22 cellular contexts compared by ENCODE assay signal in the genomic region with DNA sequence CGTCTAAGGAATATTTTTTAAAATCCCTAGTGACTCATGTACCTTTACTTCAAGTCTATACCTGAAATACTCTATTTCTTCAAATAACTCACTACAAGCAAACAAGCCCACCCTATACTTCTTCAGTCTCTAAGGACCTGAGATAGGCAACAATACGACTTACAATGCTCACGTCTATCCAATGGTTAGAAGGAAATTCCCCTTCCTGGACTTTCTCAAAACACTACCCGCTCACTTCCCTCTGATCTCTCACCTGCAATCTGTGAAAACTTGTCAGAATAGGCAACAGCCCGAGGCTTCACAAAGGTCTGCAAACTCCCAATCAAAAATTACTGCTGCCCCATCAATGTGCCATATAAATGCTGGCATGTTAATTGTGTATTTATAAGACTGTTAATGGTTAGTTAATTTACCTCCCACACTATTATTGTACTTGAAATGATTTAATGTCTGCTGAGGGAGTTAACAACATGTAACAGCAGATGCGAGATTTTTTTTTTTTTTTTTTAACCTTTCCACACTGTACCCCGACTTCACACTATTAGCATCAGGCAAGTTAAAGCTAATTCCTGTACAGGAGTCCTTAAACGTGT. TPM values are rescaled to one million over a fixed set of nuclear protein-coding genes. Genes with fewer than 3 reads are reported as not detected.
DNase-seq lines count a peak whose midpoint lies in the region; ATAC-seq, FAIRE-seq and TF ChIP-seq lines count a peak whose summit lies in the region.
"Had no signal": no experiment of that assay in that cellular context is flagged by ENCODE, and none has a peak within 500 bp of the region (broad histone marks: within the 10 kb centered on the region; RNA-seq: fewer than 3 reads in every experiment).

No MANE protein-coding gene starts in this region.

- no peak overlapping the region for H3K27ac Mint-ChIP-seq in activated T-helper 2 cell treated with anti-CD3 and anti-CD28 coated beads, Interferon-gamma antibody, Interleukin-2, Interleukin-4, amounts not matched to agents 10 μg/mL and 5 μg/mL and 100 μg/mL, durations not matched to agents 14 hours and 24 hours and 36 hours

- no peak overlapping the region for H3K4me3 Mint-ChIP-seq in activated T-helper 2 cell treated with anti-CD3 and anti-CD28 coated beads, Interferon-gamma antibody, Interleukin-2, Interleukin-4, amounts not matched to agents 10 μg/mL and 5 μg/mL and 100 μg/mL, durations not matched to agents 14 hours and 24 hours and 36 hours (ENCODE audit: low read depth)
- H3K4me3 Mint-ChIP-seq: CD8-positive, alpha-beta T cell; H9 had no signal

- DNase-seq in GM12892 (ENCODE audit: insufficient read length): no peak
- peak; percentile 3 for DNase-seq in HPDE6-E6E7 (ENCODE audit: extremely low spot score)
- peak; percentile 65 for DNase-seq in bronchial epithelial cell (ENCODE audit: low read depth)
- peak; percentile 47 for DNase-seq in left kidney (ENCODE audit: low read depth, low spot score)
- no peak for DNase-seq in activated T-helper 2 cell treated with anti-CD3 and anti-CD28 coated beads, Interferon-gamma antibody, Interleukin-2, Interleukin-4, amounts not matched to agents 10 μg/mL and 5 μg/mL and 100 μg/mL, durations not matched to agents 14 hours and 24 hours and 36 hours (ENCODE audit: low spot score)
- DNase-seq in SHP77 treated with DMSO at 0.1 percent for 48 hours (lab: John Stamatoyannopoulos, UW): no peak
- DNase-seq in NCI-H1048 (lab: John Stamatoyannopoulos, UW): no peak
- DNase-seq in mucosa of descending colon: no peak
- DNase-seq: Calu3; CD8-positive, alpha-beta T cell; DMS53; EL; H9; IMR-90; Karpas-422; NCI-H1694 treated with DMSO at 0.1 percent for 48 hours; NCI-H510A; NCI-H774; OCI-M1 had no signal

- no peak for TF ChIP-seq CTCF in bronchial epithelial cell (IDR thresholded peaks at IDR 0.05; ENCODE audit: insufficient read depth, low read length, severe bottlenecking)
- no peak for TF ChIP-seq CTCF in mucosa of descending colon (IDR thresholded peaks at IDR 0.05)

- H3K9me3 ChIP-seq in mucosa of descending colon: no peaks in the 10 kb centered on the region
- H3K9me3 ChIP-seq: A549, BLaER1 had no signal

- peaks cover 4% of the 10 kb centered on the region for H3K36me3 Mint-ChIP-seq in activated T-helper 2 cell treated with anti-CD3 and anti-CD28 coated beads, Interferon-gamma antibody, Interleukin-2, Interleukin-4, amounts not matched to agents 10 μg/mL and 5 μg/mL and 100 μg/mL, durations not matched to agents 14 hours and 24 hours and 36 hours (ENCODE audit: low read depth)

- FAIRE-seq in GM12892 (lab: Jason Lieb, UNC) (peak; percentile 48), bronchial epithelial cell (lab: Jason Lieb, UNC) (no peak)
- FAIRE-seq: A549, HTR-8/SVneo had no signal

- H3K36me3 ChIP-seq in bronchial epithelial cell (ENCODE audit: control insufficient read depth, insufficient read depth, low read length) (no peaks in the 10 kb centered on the region), mucosa of descending colon (ENCODE audit: low read depth) (no peaks in the 10 kb centered on the region)

- no peak for TF ChIP-seq POLR2A in GM12892 (IDR thresholded peaks at IDR 0.05; ENCODE audit: low read depth, low read length)

- intact Hi-C loops in activated T-helper 2 cell treated with anti-CD3 and anti-CD28 coated beads, Interferon-gamma antibody, Interleukin-2, Interleukin-4, amounts not matched to agents 10 μg/mL and 5 μg/mL and 100 μg/mL, durations not matched to agents 14 hours and 24 hours and 36 hours (cut with micrococcal nuclease): no loop called here
- intact Hi-C loops in mucosa of descending colon (cut with DNase I, micrococcal nuclease): no loop called here

- H3K4me1 ChIP-seq in mucosa of descending colon (ENCODE audit: low read depth): no peaks in the 10 kb centered on the region
- H3K4me1 ChIP-seq: BLaER1 had no signal

- ATAC-seq in mucosa of descending colon: no peak
- ATAC-seq: A549; CD8-positive, alpha-beta T cell had no signal

- H3K4me1 Mint-ChIP-seq in activated T-helper 2 cell treated with anti-CD3 and anti-CD28 coated beads, Interferon-gamma antibody, Interleukin-2, Interleukin-4, amounts not matched to agents 10 μg/mL and 5 μg/mL and 100 μg/mL, durations not matched to agents 14 hours and 24 hours and 36 hours (ENCODE audit: low read depth): peaks cover 17% of the 10 kb centered on the region

- H3K4me3 ChIP-seq in bronchial epithelial cell (ENCODE audit: low read depth, low read length): no peak overlapping the region
- no peak overlapping the region for H3K4me3 ChIP-seq in mucosa of descending colon
- H3K4me3 ChIP-seq: A549, BLaER1 had no signal

- H3K27me3 Mint-ChIP-seq in activated T-helper 2 cell treated with anti-CD3 and anti-CD28 coated beads, Interferon-gamma antibody, Interleukin-2, Interleukin-4, amounts not matched to agents 10 μg/mL and 5 μg/mL and 100 μg/mL, durations not matched to agents 14 hours and 24 hours and 36 hours (ENCODE audit: low read depth): no peaks in the 10 kb centered on the region

- no peaks in the 10 kb centered on the region for H3K9me3 Mint-ChIP-seq in activated T-helper 2 cell treated with anti-CD3 and anti-CD28 coated beads, Interferon-gamma antibody, Interleukin-2, Interleukin-4, amounts not matched to agents 10 μg/mL and 5 μg/mL and 100 μg/mL, durations not matched to agents 14 hours and 24 hours and 36 hours
- H3K9me3 Mint-ChIP-seq: CD8-positive, alpha-beta T cell; H9 had no signal

- H3K27me3 ChIP-seq in bronchial epithelial cell (ENCODE audit: control insufficient read depth, insufficient read depth, low read length): no peaks in the 10 kb centered on the region
- H3K27me3 ChIP-seq: BLaER1 had no signal

RNA-seq across cellular contexts. Expression of a gene that starts 27.3 kb away (rescaled TPM):
- polyA plus RNA-seq in GM12892 (2012; ENCODE audit: missing spikeins): 74.3 TPM
- total RNA-seq in bronchial epithelial cell: 81.9 and 101 TPM in 2 replicates
- 77.9 and 83.8 TPM in 2 replicates for total RNA-seq in activated T-helper 2 cell treated with anti-CD3 and anti-CD28 coated beads, Interferon-gamma antibody, Interleukin-2, Interleukin-4, amounts not matched to agents 10 μg/mL and 5 μg/mL and 100 μg/mL, durations not matched to agents 14 hours and 24 hours and 36 hours
- 10 to 100 TPM; 73.2 to 98.4 (median 84.9) TPM for total RNA-seq in mucosa of descending colon

Comparison
In these comparisons a context has a peak if more than half of its experiments do, and no peak if none do; other contexts are left out.
1. DNase-seq: peak in HPDE6-E6E7 (single experiment), bronchial epithelial cell (single experiment) and left kidney (single experiment); none in GM12892 (single experiment), activated T-helper 2 cell treated with anti-CD3 and anti-CD28 coated beads, Interferon-gamma antibody, Interleukin-2, Interleukin-4, amounts not matched to agents 10 μg/mL and 5 μg/mL and 100 μg/mL, durations not matched to agents 14 hours and 24 hours and 36 hours (single experiment), SHP77 treated with DMSO at 0.1 percent for 48 hours (single experiment), NCI-H1048 (single experiment) and mucosa of descending colon (0 of 3).